Comparison of ENCODE assay signal across 34 cellular contexts in the genomic region with DNA sequence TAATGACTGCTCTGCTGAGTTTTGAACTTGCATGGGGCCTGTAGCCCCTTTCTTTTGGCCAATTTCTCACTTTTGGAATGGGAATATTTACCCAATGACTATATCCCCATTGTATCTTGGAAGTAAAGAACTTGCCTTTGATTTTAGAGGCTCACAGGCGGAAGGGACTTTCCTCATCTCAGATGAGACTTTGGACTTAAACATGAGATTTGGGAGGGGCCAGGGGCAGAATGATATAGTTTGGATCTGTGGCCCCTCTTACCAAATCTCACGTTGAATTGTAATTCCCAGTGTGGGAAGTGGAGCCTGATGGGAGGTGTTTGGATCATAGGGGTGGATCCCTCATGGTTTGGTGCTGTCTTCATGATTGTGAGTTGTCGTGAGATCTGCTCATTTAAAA.
"Had no signal": no experiment of that assay in that cellular context is flagged by ENCODE, and none has a peak within 500 bp of the region (broad histone marks: within the 10 kb centered on the region; RNA-seq: fewer than 3 reads in every experiment).

No MANE protein-coding gene starts in this region.

- H3K27ac Mint-ChIP-seq: activated B cell treated with CpG ODN at 0.5 μM for 24 hours; activated CD8-positive, alpha-beta T cell treated with anti-CD3 and anti-CD28 coated beads for 36 hours; activated naive CD8-positive, alpha-beta T cell; activated T-helper 17 cell treated with anti-CD3 and anti-CD28 coated beads, Interleukin-2, amount 50 U/mL, for 72 hours; dendritic cell treated with granulocyte-macrophage colony-stimulating factor and Interleukin-4, amounts not matched to agents 40 ng/mL and 50 ng/mL, for 4 days; T-helper 2 cell treated with Interferon-gamma antibody and Interleukin-4, amounts not matched to agents 5 μg/mL and 100 μg/mL, for 36 hours had no signal

- DNase-seq: activated B cell treated with CpG ODN at 0.5 μM for 24 hours; activated CD4-positive, alpha-beta T cell treated with anti-CD3 and anti-CD28 coated beads for 48 hours; activated CD4-positive, alpha-beta T cell treated with anti-CD3 and anti-CD28 coated beads, Interleukin-2, amount 50 U/mL, for 1 hour; activated CD4-positive, alpha-beta T cell treated with anti-CD3 and anti-CD28 coated beads, Interleukin-2, amount 50 U/mL, for 48 hours; activated CD8-positive, alpha-beta memory T cell treated with anti-CD3 and anti-CD28 coated beads for 24 hours; activated CD8-positive, alpha-beta T cell treated with anti-CD3 and anti-CD28 coated beads for 36 hours; activated effector memory CD4-positive, alpha-beta T cell treated with Interleukin-2 at 50 U/mL for 16 hours; activated gamma-delta T cell treated with Interleukin-2 at 50 U/mL for 16 hours; activated naive CD4-positive, alpha-beta T cell treated with anti-CD3 and anti-CD28 coated beads, Interleukin-2, amount 50 U/mL, for 16 hours; activated naive CD4-positive, alpha-beta T cell treated with Interleukin-2 at 50 U/mL for 16 hours; activated T-cell treated with anti-CD3 and anti-CD28 coated beads, Interleukin-2, amount 50 U/mL, for 4 hours; amniotic stem cell; anterior cingulate cortex; body of pancreas; central memory CD4-positive, alpha-beta T cell; cerebellar nuclear complex; colonic mucosa; dorsolateral prefrontal cortex; effector memory CD4-positive, alpha-beta T cell; erythroblast; esophagus squamous epithelium; foreskin melanocyte; heart right ventricle; T-helper 1 cell; T-helper 17 cell; T1000; WERI-Rb-1 had no signal

- H3K27me3 Mint-ChIP-seq: activated CD8-positive, alpha-beta T cell treated with anti-CD3 and anti-CD28 coated beads for 36 hours; activated naive CD8-positive, alpha-beta T cell; activated T-helper 17 cell treated with anti-CD3 and anti-CD28 coated beads, Interleukin-2, amount 50 U/mL, for 72 hours had no signal

- H3K9me3 Mint-ChIP-seq: T-helper 2 cell treated with Interferon-gamma antibody and Interleukin-4, amounts not matched to agents 5 μg/mL and 100 μg/mL, for 36 hours had no signal

- H3K4me1 Mint-ChIP-seq: activated B cell treated with CpG ODN at 0.5 μM for 24 hours; activated T-helper 17 cell treated with anti-CD3 and anti-CD28 coated beads, Interleukin-2, amount 50 U/mL, for 72 hours had no signal

- ATAC-seq: activated CD4-positive, CD25-positive, alpha-beta regulatory T cell treated with anti-CD3 and anti-CD28 coated beads, Interleukin-2, amount 50 U/mL, for 24 hours; activated CD8-positive, alpha-beta T cell treated with anti-CD3 and anti-CD28 coated beads for 36 hours; activated T-cell treated with anti-CD3 and anti-CD28 coated beads, Interleukin-2, amount 50 U/mL, for 4 hours; activated T-helper 17 cell treated with anti-CD3 and anti-CD28 coated beads, Interleukin-2, amount 50 U/mL, for 72 hours; body of pancreas; gastroesophageal sphincter; heart right ventricle; T-helper 17 cell had no signal

- H3K27ac ChIP-seq: body of pancreas, cardiac muscle cell, colonic mucosa, dorsolateral prefrontal cortex, esophagus squamous epithelium, gastroesophageal sphincter, heart right ventricle, WERI-Rb-1 had no signal

- H3K36me3 ChIP-seq: cardiac muscle cell, colonic mucosa, esophagus squamous epithelium, gastroesophageal sphincter, heart right ventricle, WERI-Rb-1 had no signal

- H3K4me1 ChIP-seq: body of pancreas, colonic mucosa, esophagus squamous epithelium, gastroesophageal sphincter, heart right ventricle had no signal

- H3K4me3 ChIP-seq: body of pancreas, cardiac muscle cell, colonic mucosa, dorsolateral prefrontal cortex, esophagus squamous epithelium, gastroesophageal sphincter, heart right ventricle had no signal

- H3K4me3 Mint-ChIP-seq: activated B cell treated with CpG ODN at 0.5 μM for 24 hours; activated CD8-positive, alpha-beta T cell treated with anti-CD3 and anti-CD28 coated beads for 36 hours; activated naive CD8-positive, alpha-beta T cell; activated T-cell treated with anti-CD3 and anti-CD28 coated beads, Interleukin-2, amount 50 U/mL, for 4 hours; activated T-helper 17 cell treated with anti-CD3 and anti-CD28 coated beads, Interleukin-2, amount 50 U/mL, for 72 hours; dendritic cell treated with granulocyte-macrophage colony-stimulating factor and Interleukin-4, amounts not matched to agents 40 ng/mL and 50 ng/mL, for 4 days; T-helper 17 cell; T-helper 2 cell treated with Interferon-gamma antibody and Interleukin-4, amounts not matched to agents 5 μg/mL and 100 μg/mL, for 36 hours had no signal

- H3K27me3 ChIP-seq: body of pancreas, cardiac muscle cell, colonic mucosa had no signal

- H3K9me3 ChIP-seq: body of pancreas, colonic mucosa, esophagus squamous epithelium had no signal
